ENCODE assay signal across 8 cellular contexts in genomic region chr6:157830354-157831017, GRCh38. TPM values are rescaled to one million over a fixed set of nuclear protein-coding genes. Genes with fewer than 3 reads are reported as not detected.
DNase-seq lines count a peak whose midpoint lies in the region; ATAC-seq, FAIRE-seq and TF ChIP-seq lines count a peak whose summit lies in the region.

No MANE protein-coding gene starts in this region.

- H3K4me2 ChIP-seq in astrocyte (ENCODE audit: low read length), result peak overlapping the region; percentile 64

- peaks cover 34% of the 10 kb centered on the region for H3K4me1 ChIP-seq in astrocyte (ENCODE audit: insufficient read depth, low read length)
- peaks cover 25% of the 10 kb centered on the region for H3K4me1 ChIP-seq in thymus (ENCODE audit: control insufficient read depth, insufficient read depth, low read length)
- H3K4me1 ChIP-seq in Peyer's patch, result peaks cover 0 to 27% (median 4%) of the 10 kb centered on the region in 4 donors

- peak; percentile 94 for ATAC-seq in HG03159 (IDR thresholded peaks at IDR 0.05; ENCODE audit: unreplicated experiment)
- no peak for ATAC-seq in left lobe of liver

- peaks cover 56% of the 10 kb centered on the region for H4K20me1 ChIP-seq in astrocyte (ENCODE audit: insufficient read depth, low read length)

- H3K4me1 Mint-ChIP-seq in activated naive CD4-positive, alpha-beta T cell treated with anti-CD3 and anti-CD28 coated beads, Interleukin-2, amount 50 U/mL, for 24 hours, result peaks cover 79% of the 10 kb centered on the region
- H3K4me1 Mint-ChIP-seq in astrocyte (ENCODE audit: low read depth, unreplicated experiment), result peaks cover 45% of the 10 kb centered on the region

- H3K27me3 ChIP-seq in astrocyte (ENCODE audit: insufficient read depth, low read length), result no peaks in the 10 kb centered on the region
- no peaks in the 10 kb centered on the region for H3K27me3 ChIP-seq in thymus (ENCODE audit: control insufficient read depth, insufficient read depth)
- no peaks in the 10 kb centered on the region for H3K27me3 ChIP-seq in Peyer's patch

- H3K79me2 ChIP-seq in astrocyte (ENCODE audit: insufficient read depth, low read length), result peaks cover 86% of the 10 kb centered on the region

- H3K27ac ChIP-seq in astrocyte (ENCODE audit: low read depth, low read length), result no peak overlapping the region
- peak overlapping the region; percentile 13 for H3K27ac ChIP-seq in thymus (ENCODE audit: low read depth)
- no peak overlapping the region for H3K27ac ChIP-seq in Peyer's patch

- H3K9me3 ChIP-seq in astrocyte (ENCODE audit: insufficient read depth, low read depth, low read length) (no peaks in the 10 kb centered on the region), thymus (ENCODE audit: control insufficient read depth) (no peaks in the 10 kb centered on the region), Peyer's patch (no peaks in the 10 kb centered on the region)

- H3K9me3 Mint-ChIP-seq in activated naive CD4-positive, alpha-beta T cell treated with anti-CD3 and anti-CD28 coated beads, Interleukin-2, amount 50 U/mL, for 24 hours, result no peaks in the 10 kb centered on the region
- H3K9me3 Mint-ChIP-seq in astrocyte (ENCODE audit: unreplicated experiment), result no peaks in the 10 kb centered on the region

- TF ChIP-seq CTCF in astrocyte (IDR thresholded peaks at IDR 0.05; ENCODE audit: insufficient read depth, low read depth, low read length) (no peak), Peyer's patch (IDR thresholded peaks at IDR 0.05) (no peak)

- H3K27me3 Mint-ChIP-seq in activated naive CD4-positive, alpha-beta T cell treated with anti-CD3 and anti-CD28 coated beads, Interleukin-2, amount 50 U/mL, for 24 hours, result no peaks in the 10 kb centered on the region
- H3K27me3 Mint-ChIP-seq in astrocyte (ENCODE audit: low read depth, unreplicated experiment), result no peaks in the 10 kb centered on the region

- no peak for DNase-seq in activated naive CD4-positive, alpha-beta T cell treated with Interleukin-2 at 50 U/mL for 16 hours
- DNase-seq in astrocyte (ENCODE audit: low read depth) (peak; percentile 52), Peyer's patch (no peak), left lobe of liver (ENCODE audit: low spot score) (no peak)
- DNase-seq in stimulated activated naive CD4-positive, alpha-beta T cell treated with Interleukin-2 at 50 U/mL for 16 hours (lab: John Stamatoyannopoulos, UW), result no peak

- TF ChIP-seq POLR2A in Peyer's patch (IDR thresholded peaks at IDR 0.05), result no peak

- FAIRE-seq in astrocyte (lab: Jason Lieb, UNC), result no peak

- H3K4me3 ChIP-seq in astrocyte (ENCODE audit: insufficient read depth, low read depth, low read length), result no peak overlapping the region
- H3K4me3 ChIP-seq in thymus (ENCODE audit: low read length), result no peak overlapping the region
- H3K4me3 ChIP-seq in Peyer's patch, result no peak overlapping the region

- H3K9ac ChIP-seq in astrocyte (ENCODE audit: low read length), result no peak overlapping the region

- H3K36me3 ChIP-seq in astrocyte (ENCODE audit: insufficient read depth, low read length) (no peaks in the 10 kb centered on the region), thymus (ENCODE audit: control insufficient read depth, insufficient read depth) (no peaks in the 10 kb centered on the region), Peyer's patch (no peaks in the 10 kb centered on the region)

- no peak overlapping the region for H2AFZ ChIP-seq in astrocyte (ENCODE audit: low read depth, low read length)

- peak overlapping the region; percentile 82 for H3K4me3 Mint-ChIP-seq in activated naive CD4-positive, alpha-beta T cell treated with anti-CD3 and anti-CD28 coated beads, Interleukin-2, amount 50 U/mL, for 24 hours
- H3K4me3 Mint-ChIP-seq in astrocyte (ENCODE audit: unreplicated experiment), result no peak overlapping the region

- H3K36me3 Mint-ChIP-seq in activated naive CD4-positive, alpha-beta T cell treated with anti-CD3 and anti-CD28 coated beads, Interleukin-2, amount 50 U/mL, for 24 hours, result peaks cover 32% of the 10 kb centered on the region
- no peaks in the 10 kb centered on the region for H3K36me3 Mint-ChIP-seq in astrocyte (ENCODE audit: low read depth, unreplicated experiment)

- WGBS in thymus, result 53% methylated on average over 6 of the region's 6 CpGs

- peak overlapping the region; percentile 76 for H3K27ac Mint-ChIP-seq in activated naive CD4-positive, alpha-beta T cell treated with anti-CD3 and anti-CD28 coated beads, Interleukin-2, amount 50 U/mL, for 24 hours
- no peak overlapping the region for H3K27ac Mint-ChIP-seq in astrocyte (ENCODE audit: unreplicated experiment)

RNA-seq across cellular contexts. Expression of gene SNX9, which starts 7.4 kb away (rescaled TPM):
- total RNA-seq in astrocyte (34.8 and 36.0 TPM in 2 replicates), Peyer's patch (10 to 100 TPM; 49.8 to 59.1 (median 52.5) TPM), left lobe of liver (25.5 TPM)
- polyA plus RNA-seq in thymus, result 37.3 TPM
